9 cellular contexts compared by ENCODE assay signal in the genomic region with DNA sequence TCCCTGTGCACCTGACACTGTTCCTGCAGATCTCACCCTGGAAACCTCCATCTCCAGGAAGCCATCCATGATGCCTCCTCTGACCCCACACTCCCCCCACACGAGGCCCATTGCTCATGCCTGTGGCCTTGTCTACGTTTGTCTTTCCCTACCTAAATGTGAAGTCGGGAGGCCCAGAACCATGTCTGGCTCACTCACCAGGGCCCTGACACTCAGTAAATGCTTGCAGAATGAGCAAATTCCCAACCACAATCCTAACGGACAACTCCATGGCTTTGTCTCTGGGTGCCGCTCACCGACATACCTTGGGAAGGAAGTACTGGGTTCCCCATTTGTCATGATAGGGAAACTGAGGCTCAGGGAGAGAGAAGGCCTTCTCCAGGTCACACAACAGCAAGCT. TPM values are rescaled to one million over a fixed set of nuclear protein-coding genes. Genes with fewer than 3 reads are reported as not detected.
A peak's percentile ranks its signal among the peaks of the same experiment; 100 is the strongest.
DNase-seq lines count a peak whose midpoint lies in the region; ATAC-seq, FAIRE-seq and TF ChIP-seq lines count a peak whose summit lies in the region.
"Had no signal": no experiment of that assay in that cellular context is flagged by ENCODE, and none has a peak within 500 bp of the region (broad histone marks: within the 10 kb centered on the region; RNA-seq: fewer than 3 reads in every experiment).

No MANE protein-coding gene starts in this region.

- TF ChIP-seq CTCF in H1 (IDR thresholded peaks at IDR 0.05; ENCODE audit: control extremely low read depth in 1 of 3, insufficient read depth in 1 of 3, low read depth in 1 of 3, low read length in 3 of 3) (no peak), sigmoid colon (IDR thresholded peaks at IDR 0.05) (no peak), foreskin fibroblast (IDR thresholded peaks at IDR 0.05; ENCODE audit: low read depth, low read length) (no peak)

- H4K91ac ChIP-seq in H1 (replicated peaks; ENCODE audit: insufficient read length, low read length): peak overlapping the region; percentile 46

- peak; percentile 57 for DNase-seq in ELR (ENCODE audit: low read depth)
- DNase-seq in SJCRH30: no peak
- no peak for DNase-seq in H1 (ENCODE audit: low read depth in 1 of 2, low spot score in 2 of 2)
- no peak for DNase-seq in sigmoid colon
- no peak for DNase-seq in aorta
- no peak for DNase-seq in NCI-H1105 treated with DMSO at 0.1 percent for 48 hours (lab: John Stamatoyannopoulos, UW)
- no peak for DNase-seq in stimulated activated CD4-positive, alpha-beta T cell treated with anti-CD3 and anti-CD28 coated beads, Interleukin-2, amount 100 ng/mL, for 48 hours
- no peak for DNase-seq in foreskin fibroblast
- DNase-seq: kidney glomerular epithelial cell had no signal

- H3K4me2 ChIP-seq in H1 (ENCODE audit: insufficient read depth in 1 of 2, low read depth in 2 of 2, low read length in 2 of 2): no peak overlapping the region

- no peak overlapping the region for H3K18ac ChIP-seq in H1 (ENCODE audit: extremely low read depth, low read length)

- H3K23me2 ChIP-seq in H1 (ENCODE audit: low read depth, low read length): no peaks in the 10 kb centered on the region

- CTCF ChIA-PET in H1 (lab: Charles Lee; ENCODE audit: partially characterized antibody): interaction anchor here (0.9 kb wide), 1 partner anchor 26 kb away, joined by 3 read pairs; no protein-coding TSS in a partner anchor

- TF ChIP-seq RAD21 in H1 (IDR thresholded peaks at IDR 0.05 in 1 of 2, conservative IDR thresholded peaks at IDR 0.05 in 1 of 2; ENCODE audit: low read depth in 2 of 2, low read length in 2 of 2): no peak

- peaks cover 0 to 66% of the 10 kb centered on the region in 2 experiments; a peak in 2 of 4 replicates for H3K79me2 ChIP-seq in H1 (ENCODE audit: control insufficient read depth in 1 of 2, insufficient read depth in 2 of 2, low read length in 2 of 2)

- H3K4me3 ChIP-seq in SJCRH30 (no peak overlapping the region), H1 (ENCODE audit: extremely low read depth in 1 of 4, insufficient read depth in 2 of 4, low read depth in 3 of 4, low read length in 4 of 4) (no peak overlapping the region), sigmoid colon (no peak overlapping the region), aorta (ENCODE audit: low read length in 2 of 2) (no peak overlapping the region), foreskin fibroblast (ENCODE audit: low read depth in 1 of 2, low read length in 2 of 2) (no peak overlapping the region)

- no peak overlapping the region for H3K23ac ChIP-seq in H1 (ENCODE audit: insufficient read length)

- no peak overlapping the region for H2BK120ac ChIP-seq in H1 (replicated peaks; ENCODE audit: low read depth, low read length)

- WGBS in H1 (ENCODE audit: extremely low coverage in 1 of 2, insufficient coverage in 1 of 2, insufficient read length in 1 of 2, insufficient replicate concordance in 2 of 2, low coverage in 1 of 2, low lambda C conversion rate in 2 of 2, missing lambda C conversion rate in 1 of 2), 2 experiments: 93% methylated on average over 6 of the region's 6 CpGs; no CpG with 5 or more reads in 1 of the 2 experiments
- WGBS in sigmoid colon, 2 donors: 91 to 92% methylated on average over 6 of the region's 6 CpGs
- 82 to 84% methylated on average over 6 of the region's 6 CpGs for WGBS in aorta, 2 donors

- POLR2A ChIA-PET in H1 (lab: Charles Lee; ENCODE audit: partially characterized antibody): no interaction called here

- 0 out of 2 replicates have a peak overlapping the region, but pooled peaks have one; percentile 77 for H2BK12ac ChIP-seq in H1 (ENCODE audit: low read depth, low read length)

- H4K8ac ChIP-seq in H1 (ENCODE audit: extremely low read depth, insufficient read depth, low read length): no peak overlapping the region

- intact Hi-C loops in sigmoid colon (cut with DNase I) (no loop called here), aorta (cut with DNase I) (no loop called here)

- H2BK20ac ChIP-seq in H1 (ENCODE audit: low read length): no peak overlapping the region

- H3K27ac ChIP-seq in SJCRH30: 0 out of 2 replicates have a peak overlapping the region, but pooled peaks have one; percentile 17
- peak overlapping the region; percentile 1; the same call in 1 of the 2 replicates for H3K27ac ChIP-seq in H1 (ENCODE audit: low read depth, low read length)
- H3K27ac ChIP-seq in sigmoid colon: peak overlapping the region; percentile 44 to 79 (median 60)
- no peak overlapping the region for H3K27ac ChIP-seq in aorta (ENCODE audit: low read depth in 1 of 2, low read length in 2 of 2)

- no peak overlapping the region for H3K56ac ChIP-seq in H1 (replicated peaks; ENCODE audit: insufficient read length, low read depth, low read length)

- FAIRE-seq in H1 (lab: Jason Lieb, UNC): no peak

- peak overlapping the region; percentile 84; the same call in 1 of the 2 replicates for H2BK15ac ChIP-seq in H1 (ENCODE audit: low read length)

- no peak overlapping the region for H3K14ac ChIP-seq in H1 (ENCODE audit: insufficient read length)

- ATAC-seq in aorta (ENCODE audit: low FRiP score): no peak

- TF ChIP-seq POLR2A in H1 (IDR thresholded peaks at IDR 0.05; ENCODE audit: control extremely low read depth in 1 of 2, low read depth in 2 of 2, low read length in 2 of 2) (no peak), sigmoid colon (IDR thresholded peaks at IDR 0.05) (no peak)

- H2AFZ ChIP-seq in H1 (ENCODE audit: low read length): no peak overlapping the region

- H4K20me1 ChIP-seq in H1 (replicated peaks in 1 of 2; ENCODE audit: control insufficient read depth in 1 of 2, insufficient read depth in 2 of 2, low read length in 2 of 2): peaks cover 15 to 26% of the 10 kb centered on the region in 2 experiments

- H3K4ac ChIP-seq in H1 (replicated peaks; ENCODE audit: insufficient read length, low read depth, low read length): no peak overlapping the region

- H3K9me3 ChIP-seq in SJCRH30 (replicated peaks) (no peaks in the 10 kb centered on the region), H1 (ENCODE audit: insufficient read depth in 2 of 2, low read depth in 1 of 2, low read length in 1 of 2) (no peaks in the 10 kb centered on the region), sigmoid colon (no peaks in the 10 kb centered on the region), aorta (ENCODE audit: control insufficient read depth, low read length) (no peaks in the 10 kb centered on the region)

- H2BK5ac ChIP-seq in H1 (ENCODE audit: low read depth, low read length): peak overlapping the region; percentile 81; the same call in 1 of the 2 replicates

- H3K27me3 ChIP-seq in SJCRH30 (no peaks in the 10 kb centered on the region), H1 (replicated peaks in 1 of 4; ENCODE audit: control insufficient read depth in 3 of 4, extremely low read depth in 1 of 4, insufficient read depth in 3 of 4, low read length in 3 of 4) (no peaks in the 10 kb centered on the region), sigmoid colon (no peaks in the 10 kb centered on the region), aorta (ENCODE audit: control insufficient read depth in 1 of 2, insufficient read depth in 2 of 2, low read length in 1 of 2) (no peaks in the 10 kb centered on the region)

- peaks cover 53% of the 10 kb centered on the region for H3K36me3 ChIP-seq in SJCRH30
- peaks cover 0 to 30% (median 8%) of the 10 kb centered on the region in 4 experiments; a peak in 4 of 8 replicates for H3K36me3 ChIP-seq in H1 (ENCODE audit: control insufficient read depth in 2 of 4, insufficient read depth in 4 of 4, low read length in 3 of 4)
- H3K36me3 ChIP-seq in sigmoid colon: peaks cover 10 to 36% (median 17%) of the 10 kb centered on the region in 4 donors
- no peaks in the 10 kb centered on the region for H3K36me3 ChIP-seq in aorta (ENCODE audit: control insufficient read depth in 1 of 2, insufficient read depth in 2 of 2, low read length in 1 of 2)

- H2AK5ac ChIP-seq in H1 (ENCODE audit: low read depth, low read length): no peak overlapping the region

- TF ChIP-seq EP300 in H1 (IDR thresholded peaks at IDR 0.05; ENCODE audit: borderline replicate concordance in 1 of 2, low read depth in 2 of 2, low read length in 2 of 2) (no peak), sigmoid colon (IDR thresholded peaks at IDR 0.05) (no peak)

- no peak overlapping the region for H3K9ac ChIP-seq in H1 (replicated peaks in 1 of 4; ENCODE audit: extremely low read depth in 1 of 4, low read depth in 3 of 4, low read length in 3 of 4)

- no peak overlapping the region for H4K5ac ChIP-seq in H1 (ENCODE audit: insufficient read length, low read depth, low read length)

- H3K4me1 ChIP-seq in SJCRH30: peaks cover 28% of the 10 kb centered on the region
- peaks cover 12 to 21% (median 16%) of the 10 kb centered on the region in 4 experiments for H3K4me1 ChIP-seq in H1 (replicated peaks in 1 of 4; ENCODE audit: control insufficient read depth in 3 of 4, insufficient read depth in 4 of 4, low read length in 3 of 4)
- peaks cover 0 to 79% (median 55%) of the 10 kb centered on the region in 4 donors for H3K4me1 ChIP-seq in sigmoid colon
- H3K4me1 ChIP-seq in aorta (ENCODE audit: control insufficient read depth in 1 of 2, insufficient read depth in 2 of 2, low read length in 2 of 2): no peaks in the 10 kb centered on the region

- peaks cover 24% of the 10 kb centered on the region for H3K79me1 ChIP-seq in H1 (ENCODE audit: low read depth, low read length)

RNA-seq across cellular contexts. Expression of a gene that starts 7.3 kb away (rescaled TPM):
- 67.7 TPM in 2 replicates for total RNA-seq in SJCRH30 (2014; rRNA removed; shearing (Covaris generic))
- total RNA-seq in H1 (2021; fragmentation: NEBNext Ultra II Directional; extraction: Animal tissue kit (Norgen Biotek cat#: 25700)): 28.9 and 33.3 TPM in 2 replicates
- polyA plus RNA-seq in H1 (2011; rRNA removed): 75.9 and 82.7 TPM in 2 replicates
- polyA plus RNA-seq in H1 (2011; cell fraction: cytosol; rRNA removed): 32.6 TPM
- 44.3 TPM for polyA plus RNA-seq in H1 (2011; cell fraction: nucleus; rRNA removed)
- polyA plus RNA-seq in H1 (2012, experiment 1 of 2): 23.4 to 37.5 TPM (median 32.2 TPM) in 4 replicates
- polyA plus RNA-seq in H1 (2012, experiment 2 of 2): 31.5 TPM
- 51.2 TPM for polyA plus RNA-seq in H1 (2013, experiment 1 of 2)
- polyA plus RNA-seq in H1 (2013, experiment 2 of 2): 59.3 TPM
- 63.8 and 102 TPM in 2 replicates for polyA minus RNA-seq in H1 (2011; rRNA and poly(A)+ RNA removed)
- 37.4 TPM for polyA minus RNA-seq in H1 (2011; cell fraction: cytosol; rRNA and poly(A)+ RNA removed)
- 12.9 TPM for polyA minus RNA-seq in H1 (2011; cell fraction: nucleus; rRNA and poly(A)+ RNA removed)
- total RNA-seq in sigmoid colon: 10 to 100 TPM; 19.1 to 27.4 (median 22.6) TPM
- 10 to 100 TPM; 13.8 to 24.2 (median 14.3) TPM for polyA plus RNA-seq in sigmoid colon
- total RNA-seq in aorta: 10 to 100 TPM; 17.2 to 22.6 TPM
- 10 to 100 TPM in 1 of 2 donors, 1 to 10 TPM in 1; 6.5 to 13.9 TPM for polyA plus RNA-seq in aorta

RNA-seq across cellular contexts. Expression of a gene that starts 33.3 kb away (rescaled TPM):
- total RNA-seq in SJCRH30 (2014; rRNA removed; shearing (Covaris generic)): 216 and 249 TPM in 2 replicates
- 184 and 185 TPM in 2 replicates for total RNA-seq in H1 (2021; fragmentation: NEBNext Ultra II Directional; extraction: Animal tissue kit (Norgen Biotek cat#: 25700))
- polyA plus RNA-seq in H1 (2011; rRNA removed): 131 and 141 TPM in 2 replicates
- polyA plus RNA-seq in H1 (2011; cell fraction: cytosol; rRNA removed): 114 TPM
- polyA plus RNA-seq in H1 (2011; cell fraction: nucleus; rRNA removed): 64.5 TPM
- 130 to 225 TPM (median 146 TPM) in 4 replicates for polyA plus RNA-seq in H1 (2012, experiment 1 of 2)
- 129 TPM for polyA plus RNA-seq in H1 (2012, experiment 2 of 2)
- 239 TPM for polyA plus RNA-seq in H1 (2013, experiment 1 of 2)
- polyA plus RNA-seq in H1 (2013, experiment 2 of 2): 238 TPM
- polyA minus RNA-seq in H1 (2011; rRNA and poly(A)+ RNA removed): 96.4 and 107 TPM in 2 replicates
- 47.3 TPM for polyA minus RNA-seq in H1 (2011; cell fraction: cytosol; rRNA and poly(A)+ RNA removed)
- polyA minus RNA-seq in H1 (2011; cell fraction: nucleus; rRNA and poly(A)+ RNA removed): 89.1 TPM
- total RNA-seq in sigmoid colon: 100 to 1,000 TPM in 1 of 4 donors, 10 to 100 TPM in 3; 55.0 to 117 (median 65.6) TPM
- polyA plus RNA-seq in sigmoid colon: 10 to 100 TPM; 80.4 to 94.1 (median 91.3) TPM
- total RNA-seq in aorta: 100 to 1,000 TPM; 106 to 107 TPM
- 10 to 100 TPM; 54.2 to 59.9 TPM for polyA plus RNA-seq in aorta

RNA-seq across cellular contexts. Expression of a gene that starts 44.4 kb away (rescaled TPM):
- 6.6 and 9.3 TPM in 2 replicates for total RNA-seq in SJCRH30 (2014; rRNA removed; shearing (Covaris generic))
- 24.1 and 24.5 TPM in 2 replicates for total RNA-seq in H1 (2021; fragmentation: NEBNext Ultra II Directional; extraction: Animal tissue kit (Norgen Biotek cat#: 25700))
- polyA plus RNA-seq in H1 (2011; rRNA removed) (7.1 and 13.1 TPM in 2 replicates), sigmoid colon (10 to 100 TPM in 2 of 3 donors, 1 to 10 TPM in 1; 6.9 to 17.4 (median 12.2) TPM), aorta (10 to 100 TPM; 15.8 to 43.6 TPM)
- polyA plus RNA-seq in H1 (2011; cell fraction: cytosol; rRNA removed): 16.1 TPM
- polyA plus RNA-seq in H1 (2011; cell fraction: nucleus; rRNA removed): 10.5 TPM
- polyA plus RNA-seq in H1 (2012, experiment 1 of 2): 6.1 to 8.3 TPM (median 7.2 TPM) in 4 replicates
- 4.8 TPM for polyA plus RNA-seq in H1 (2012, experiment 2 of 2)
- polyA plus RNA-seq in H1 (2013, experiment 1 of 2): 15.1 TPM
- 15.0 TPM for polyA plus RNA-seq in H1 (2013, experiment 2 of 2)
- 1.3 and 1.4 TPM in 2 replicates for polyA minus RNA-seq in H1 (2011; rRNA and poly(A)+ RNA removed)
- 18.6 TPM for polyA minus RNA-seq in H1 (2011; cell fraction: cytosol; rRNA and poly(A)+ RNA removed)
- 16.1 TPM for polyA minus RNA-seq in H1 (2011; cell fraction: nucleus; rRNA and poly(A)+ RNA removed)
- total RNA-seq in sigmoid colon (100 to 1,000 TPM in 2 of 4 donors, 10 to 100 TPM in 2; 53.2 to 173 (median 93.6) TPM), aorta (100 to 1,000 TPM in 1 of 2 donors, 10 to 100 TPM in 1; 57.8 to 141 TPM)

Comparison
In these comparisons a context has a peak if more than half of its experiments do, and no peak if none do; other contexts are left out.
1. H3K27ac ChIP-seq: peak in SJCRH30 (single experiment), H1 (single experiment) and sigmoid colon (4 of 4); none in aorta (0 of 2).